In the genomic region with DNA sequence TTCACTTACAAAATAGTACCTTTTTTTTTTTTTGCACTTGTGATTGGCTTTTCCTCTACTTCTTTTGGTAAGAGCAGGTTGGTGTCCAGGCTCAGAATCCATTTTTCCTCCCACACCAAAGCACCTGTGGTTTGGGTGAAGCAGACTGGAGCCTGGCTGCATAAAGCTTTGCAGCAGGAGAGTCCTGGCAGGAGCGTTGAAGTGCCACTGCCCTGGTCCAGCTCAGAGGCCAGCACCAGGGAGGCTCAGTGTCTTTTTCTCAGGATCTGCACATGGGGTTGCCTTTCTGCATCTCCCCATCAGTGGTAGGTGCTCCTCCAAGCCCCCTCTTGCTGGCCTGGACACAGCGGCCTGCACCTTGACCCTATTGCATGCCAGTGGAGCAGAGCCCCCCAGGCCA, we compare ENCODE assay signal across 6 cellular contexts. TPM values are rescaled to one million over a fixed set of nuclear protein-coding genes. Genes with fewer than 3 reads are reported as not detected.
"Had no signal": no experiment of that assay in that cellular context is flagged by ENCODE, and none has a peak within 500 bp of the region (broad histone marks: within the 10 kb centered on the region; RNA-seq: fewer than 3 reads in every experiment).

No MANE protein-coding gene starts in this region.

RNA-seq across cellular contexts. Expression of a gene that starts 1.7 kb away (rescaled TPM):
- total RNA-seq: GM23248, GM23338, H1, H7, H9, HFFc6 had no signal
